28 cellular contexts compared by ENCODE assay signal in the genomic region with DNA sequence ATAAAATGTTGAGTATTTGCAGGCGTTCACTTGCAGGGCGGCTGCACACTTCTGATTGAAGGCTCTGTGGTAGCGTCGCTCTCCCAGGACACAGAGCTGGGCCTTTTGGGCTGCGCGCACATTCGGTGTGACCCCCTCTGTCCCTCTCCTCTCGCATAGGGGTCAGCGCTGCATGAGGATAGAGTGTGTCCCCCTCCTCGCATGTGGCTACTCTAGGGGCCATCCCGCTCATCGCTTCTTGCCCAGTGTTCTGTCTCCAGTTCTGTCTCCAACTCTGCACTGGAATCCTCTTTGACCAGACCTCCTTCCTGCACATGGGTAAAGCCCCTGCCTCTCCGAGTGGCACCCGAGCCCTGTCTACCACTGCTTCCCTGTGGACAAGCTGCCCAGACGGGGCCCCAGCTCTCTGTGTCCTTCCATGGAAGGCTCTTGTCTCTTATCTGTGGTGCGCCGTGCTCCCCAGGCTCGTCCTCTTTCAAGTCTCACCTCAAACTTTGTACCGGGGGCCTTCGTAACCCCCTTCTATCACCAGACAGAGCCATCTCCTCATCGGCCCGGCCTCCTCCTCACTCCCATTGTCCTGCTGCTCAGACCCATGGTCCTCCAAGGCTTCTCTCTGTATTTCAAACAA.
"Had no signal": no experiment of that assay in that cellular context is flagged by ENCODE, and none has a peak within 500 bp of the region (broad histone marks: within the 10 kb centered on the region; RNA-seq: fewer than 3 reads in every experiment).

No MANE protein-coding gene starts in this region.

- H3K4me3 Mint-ChIP-seq: activated naive CD8-positive, alpha-beta T cell treated with anti-CD3 and anti-CD28 coated beads, Interleukin-2, amount 50 U/mL, for 24 hours; activated T-cell treated with anti-CD3 and anti-CD28 coated beads, Interleukin-2, amount 50 U/mL, for 4 hours; T-helper 17 cell; WTC11 had no signal

- H3K4me1 Mint-ChIP-seq: activated naive CD8-positive, alpha-beta T cell treated with anti-CD3 and anti-CD28 coated beads, Interleukin-2, amount 50 U/mL, for 24 hours; WTC11 had no signal

- ATAC-seq: activated naive CD4-positive, alpha-beta T cell treated with anti-CD3 and anti-CD28 coated beads, Interleukin-2, amount 50 U/mL, for 72 hours; activated naive CD8-positive, alpha-beta T cell treated with anti-CD3 and anti-CD28 coated beads, Interleukin-2, amount 50 U/mL, for 24 hours; activated T-cell treated with anti-CD3 and anti-CD28 coated beads, Interleukin-2, amount 50 U/mL, for 4 hours; body of pancreas; K562; T-helper 17 cell; WTC11 had no signal

- H3K27me3 ChIP-seq: ascending aorta, body of pancreas, Peyer's patch had no signal

- H3K36me3 Mint-ChIP-seq: WTC11 had no signal

- H3K27ac Mint-ChIP-seq: activated naive CD4-positive, alpha-beta T cell treated with anti-CD3 and anti-CD28 coated beads, Interleukin-2, amount 50 U/mL, for 72 hours; activated naive CD8-positive, alpha-beta T cell treated with anti-CD3 and anti-CD28 coated beads, Interleukin-2, amount 50 U/mL, for 24 hours; T-helper 17 cell; WTC11 had no signal

- DNase-seq: activated CD4-positive, alpha-beta T cell treated with anti-CD3 and anti-CD28 coated beads for 48 hours; activated CD4-positive, alpha-beta T cell treated with anti-CD3 and anti-CD28 coated beads, Interleukin-2, amount 50 U/mL, for 4 hours; activated CD4-positive, CD25-positive, alpha-beta regulatory T cell treated with anti-CD3 and anti-CD28 coated beads, Interleukin-2, amount 50 U/mL, for 72 hours; activated effector memory CD4-positive, alpha-beta T cell treated with anti-CD3 and anti-CD28 coated beads, Interleukin-2, amount 50 U/mL, for 16 hours; activated naive CD4-positive, alpha-beta T cell treated with Interleukin-2 at 50 U/mL for 16 hours; activated naive CD8-positive, alpha-beta T cell treated with anti-CD3 and anti-CD28 coated beads, Interleukin-2, amount 50 U/mL, for 24 hours; activated T-cell treated with anti-CD3 and anti-CD28 coated beads, Interleukin-2, amount 50 U/mL, for 4 hours; amniotic stem cell; body of pancreas; Karpas-422; MM.1S; NCI-H1105; NCI-H1436; NCI-H1694 treated with DMSO at 0.1 percent for 48 hours; NCI-H2029 treated with DMSO at 0.1 percent for 48 hours; NCI-H510A treated with DMSO at 0.1 percent for 48 hours; NCI-H69; NK-92 treated with Interleukin-12 subunit alpha and Interleukin-12 subunit beta, amount 100 ng/mL, for 24 hours; OCI-M1; SHP77 treated with DMSO at 0.1 percent for 48 hours; T-helper 17 cell; T-helper 9 cell had no signal

- H3K4me1 ChIP-seq: ascending aorta, body of pancreas, Peyer's patch had no signal

- H3K27ac ChIP-seq: ascending aorta, body of pancreas, Peyer's patch, RWPE1 had no signal

- H3K4me3 ChIP-seq: ascending aorta, body of pancreas, K562, Peyer's patch had no signal

- H3K36me3 ChIP-seq: ascending aorta, Peyer's patch had no signal

- H3K9me3 ChIP-seq: Peyer's patch had no signal
